8 cellular contexts compared by ENCODE assay signal in genomic region chr6:47134476-47135189, GRCh38.
DNase-seq lines count a peak whose midpoint lies in the region; ATAC-seq and TF ChIP-seq lines count a peak whose summit lies in the region.

No MANE protein-coding gene starts in this region.

- H3K27ac Mint-ChIP-seq in endothelial cell (ENCODE audit: unreplicated experiment), result peak overlapping the region; percentile 76
- H3K27ac Mint-ChIP-seq in activated naive CD8-positive, alpha-beta T cell treated with anti-CD3 and anti-CD28 coated beads for 36 hours, result no peak overlapping the region

- TF ChIP-seq CTCF in endothelial cell (IDR thresholded peaks at IDR 0.05; ENCODE audit: unreplicated experiment) (no peak), omental fat pad (IDR thresholded peaks at IDR 0.05) (no peak), vagina (IDR thresholded peaks at IDR 0.05) (no peak)

- no peaks in the 10 kb centered on the region for H3K36me3 ChIP-seq in vagina

- ATAC-seq in omental fat pad (ENCODE audit: low FRiP score) (peak; percentile 47), HG02973 (IDR thresholded peaks at IDR 0.05; ENCODE audit: unreplicated experiment) (no peak), HG03095 (IDR thresholded peaks at IDR 0.05; ENCODE audit: unreplicated experiment) (no peak)

- H3K27me3 Mint-ChIP-seq in endothelial cell (ENCODE audit: unreplicated experiment), result no peaks in the 10 kb centered on the region
- H3K27me3 Mint-ChIP-seq in activated naive CD8-positive, alpha-beta T cell treated with anti-CD3 and anti-CD28 coated beads for 36 hours, result peaks cover 13% of the 10 kb centered on the region

- TF ChIP-seq POLR2A in vagina (IDR thresholded peaks at IDR 0.05), result no peak

- H3K27ac ChIP-seq in vagina, result no peak overlapping the region

- DNase-seq in HK-2 (ENCODE audit: unreplicated experiment), result peak; percentile 11
- DNase-seq in NOMO-1 treated with DMSO at 0.1 percent for 48 hours (lab: John Stamatoyannopoulos, UW; ENCODE audit: unreplicated experiment), result peak; percentile 87
- DNase-seq in endothelial cell (ENCODE audit: low spot score), result no peak
- DNase-seq in omental fat pad (ENCODE audit: low spot score), result no peak
- no peak for DNase-seq in vagina (ENCODE audit: extremely low spot score in 2 of 2)
- no peak for DNase-seq in activated naive CD8-positive, alpha-beta T cell treated with anti-CD3 and anti-CD28 coated beads for 36 hours

- H3K9me3 Mint-ChIP-seq in endothelial cell (ENCODE audit: unreplicated experiment), result no peaks in the 10 kb centered on the region
- H3K9me3 Mint-ChIP-seq in activated naive CD8-positive, alpha-beta T cell treated with anti-CD3 and anti-CD28 coated beads for 36 hours, result peaks cover 1% of the 10 kb centered on the region

- peaks cover 13% of the 10 kb centered on the region for H3K4me1 Mint-ChIP-seq in endothelial cell (ENCODE audit: unreplicated experiment)
- peaks cover 6% of the 10 kb centered on the region for H3K4me1 Mint-ChIP-seq in activated naive CD8-positive, alpha-beta T cell treated with anti-CD3 and anti-CD28 coated beads for 36 hours

- H3K4me1 ChIP-seq in vagina, result no peaks in the 10 kb centered on the region

- no peak overlapping the region for H3K4me3 ChIP-seq in vagina

- no peaks in the 10 kb centered on the region for H3K36me3 Mint-ChIP-seq in endothelial cell (ENCODE audit: low read depth, unreplicated experiment)
- H3K36me3 Mint-ChIP-seq in activated naive CD8-positive, alpha-beta T cell treated with anti-CD3 and anti-CD28 coated beads for 36 hours, result no peaks in the 10 kb centered on the region

- no peaks in the 10 kb centered on the region for H3K9me3 ChIP-seq in vagina

- H3K27me3 ChIP-seq in vagina, result no peaks in the 10 kb centered on the region

- no peak overlapping the region for H3K4me3 Mint-ChIP-seq in endothelial cell (ENCODE audit: unreplicated experiment)
- H3K4me3 Mint-ChIP-seq in activated naive CD8-positive, alpha-beta T cell treated with anti-CD3 and anti-CD28 coated beads for 36 hours, result no peak overlapping the region

- intact Hi-C loops in vagina (cut with DNase I), result no loop called here

Comparison
In these comparisons a context has a peak if more than half of its experiments do, and no peak if none do; other contexts are left out.
1. DNase-seq: peak in HK-2 (single experiment) and NOMO-1 treated with DMSO at 0.1 percent for 48 hours (single experiment); none in endothelial cell (single experiment), omental fat pad (single experiment), vagina (0 of 2) and activated naive CD8-positive, alpha-beta T cell treated with anti-CD3 and anti-CD28 coated beads for 36 hours (single experiment).